In genomic region chr1:224851210-224851849, GRCh38 we compare ENCODE assay signal across 8 cellular contexts.
A peak's percentile ranks its signal among the peaks of the same experiment; 100 is the strongest.
DNase-seq lines count a peak whose midpoint lies in the region; ATAC-seq and TF ChIP-seq lines count a peak whose summit lies in the region.

No MANE protein-coding gene starts in this region.

- peaks cover 8% of the 10 kb centered on the region for H3K27me3 Mint-ChIP-seq in activated CD4-positive, alpha-beta memory T cell treated with anti-CD3 and anti-CD28 coated beads, Interleukin-2, amount 10 ng/mL, durations not matched to agents 7 days and 5 days
- H3K27me3 Mint-ChIP-seq in effector memory CD8-positive, alpha-beta T cell = peaks cover 5 to 43% of the 10 kb centered on the region in 2 donors
- peaks cover 10 to 12% of the 10 kb centered on the region in 2 donors for H3K27me3 Mint-ChIP-seq in stimulated activated naive B cell treated with anti-CD40 and anti-IgM and Interleukin-4, amounts not matched to agents 10 μg/mL and 1 μg/mL and 100 μg/mL, for 72 hours

- no peaks in the 10 kb centered on the region for H3K4me1 Mint-ChIP-seq in activated CD4-positive, alpha-beta memory T cell treated with anti-CD3 and anti-CD28 coated beads, Interleukin-2, amount 10 ng/mL, durations not matched to agents 7 days and 5 days
- peaks cover 0 to 1% of the 10 kb centered on the region in 2 donors for H3K4me1 Mint-ChIP-seq in effector memory CD8-positive, alpha-beta T cell (ENCODE audit: low read depth in 2 of 2)
- H3K4me1 Mint-ChIP-seq in stimulated activated naive B cell treated with anti-CD40 and anti-IgM and Interleukin-4, amounts not matched to agents 10 μg/mL and 1 μg/mL and 100 μg/mL, for 72 hours = no peaks in the 10 kb centered on the region

- no peaks in the 10 kb centered on the region for H3K9me3 Mint-ChIP-seq in activated CD4-positive, alpha-beta memory T cell treated with anti-CD3 and anti-CD28 coated beads, Interleukin-2, amount 10 ng/mL, durations not matched to agents 7 days and 5 days
- no peaks in the 10 kb centered on the region for H3K9me3 Mint-ChIP-seq in effector memory CD8-positive, alpha-beta T cell
- no peaks in the 10 kb centered on the region for H3K9me3 Mint-ChIP-seq in stimulated activated naive B cell treated with anti-CD40 and anti-IgM and Interleukin-4, amounts not matched to agents 10 μg/mL and 1 μg/mL and 100 μg/mL, for 72 hours

- H3K36me3 Mint-ChIP-seq in activated CD4-positive, alpha-beta memory T cell treated with anti-CD3 and anti-CD28 coated beads, Interleukin-2, amount 10 ng/mL, durations not matched to agents 7 days and 5 days (ENCODE audit: low read depth) = no peaks in the 10 kb centered on the region
- no peaks in the 10 kb centered on the region for H3K36me3 Mint-ChIP-seq in effector memory CD8-positive, alpha-beta T cell (ENCODE audit: insufficient read depth)
- no peaks in the 10 kb centered on the region for H3K36me3 Mint-ChIP-seq in stimulated activated naive B cell treated with anti-CD40 and anti-IgM and Interleukin-4, amounts not matched to agents 10 μg/mL and 1 μg/mL and 100 μg/mL, for 72 hours

- H3K27ac Mint-ChIP-seq in activated CD4-positive, alpha-beta memory T cell treated with anti-CD3 and anti-CD28 coated beads, Interleukin-2, amount 10 ng/mL, durations not matched to agents 7 days and 5 days = no peak overlapping the region
- no peak overlapping the region for H3K27ac Mint-ChIP-seq in effector memory CD8-positive, alpha-beta T cell
- no peak overlapping the region for H3K27ac Mint-ChIP-seq in stimulated activated naive B cell treated with anti-CD40 and anti-IgM and Interleukin-4, amounts not matched to agents 10 μg/mL and 1 μg/mL and 100 μg/mL, for 72 hours

- ATAC-seq in HG02884 (IDR thresholded peaks at IDR 0.05; ENCODE audit: unreplicated experiment) = peak; percentile 64
- no peak for ATAC-seq in effector memory CD8-positive, alpha-beta T cell (replicated peaks)
- ATAC-seq in stimulated activated naive B cell treated with anti-CD40 and anti-IgM and Interleukin-4, amounts not matched to agents 10 μg/mL and 1 μg/mL and 100 μg/mL, for 72 hours (replicated peaks) = peak; percentile 42 to 60

- POLR2A ChIA-PET in activated CD4-positive, alpha-beta memory T cell treated with anti-CD3 and anti-CD28 coated beads, Interleukin-2, amount 10 ng/mL, durations not matched to agents 7 days and 5 days (lab: Charles Lee) = interaction anchor here (1.0 kb wide), 1 partner anchor 338 kb away, joined by 3 read pairs; no protein-coding TSS in a partner anchor

- no peak overlapping the region for H3K4me3 Mint-ChIP-seq in activated CD4-positive, alpha-beta memory T cell treated with anti-CD3 and anti-CD28 coated beads, Interleukin-2, amount 10 ng/mL, durations not matched to agents 7 days and 5 days
- H3K4me3 Mint-ChIP-seq in effector memory CD8-positive, alpha-beta T cell = no peak overlapping the region
- H3K4me3 Mint-ChIP-seq in stimulated activated naive B cell treated with anti-CD40 and anti-IgM and Interleukin-4, amounts not matched to agents 10 μg/mL and 1 μg/mL and 100 μg/mL, for 72 hours = no peak overlapping the region

- peak; percentile 89 for TF ChIP-seq CTCF in GM12873 (IDR thresholded peaks at IDR 0.05; ENCODE audit: insufficient read depth, low read depth, low read length, missing control alignments)

- CTCF ChIA-PET in activated CD4-positive, alpha-beta memory T cell treated with anti-CD3 and anti-CD28 coated beads, Interleukin-2, amount 10 ng/mL, durations not matched to agents 7 days and 5 days (lab: Charles Lee) = interaction anchor here (0.6 to 7.9 kb wide), 24 partner anchors 10 to 394 kb away, joined by 3 to 112 read pairs (median 4); partner anchors contain the start of gene CNIH3

- DNase-seq in 8988T (peak; percentile 27), NCI-H226 (peak; percentile 27), midbrain (lab: John Stamatoyannopoulos, UW) (peak; percentile 48)
- DNase-seq in activated CD4-positive, alpha-beta memory T cell treated with anti-CD3 and anti-CD28 coated beads, Interleukin-2, amount 10 ng/mL, durations not matched to agents 7 days and 5 days = peak; percentile 63
- peak; percentile 21 to 37 (median 26) for DNase-seq in effector memory CD8-positive, alpha-beta T cell
- DNase-seq in stimulated activated naive B cell treated with anti-CD40 and anti-IgM and Interleukin-4, amounts not matched to agents 10 μg/mL and 1 μg/mL and 100 μg/mL, for 72 hours = peak; percentile 11

Comparison
In these comparisons a context has a peak if more than half of its experiments do, and no peak if none do; other contexts are left out.
1. DNase-seq: peak in every context shown above with its lines; median percentile 63 in activated CD4-positive, alpha-beta memory T cell treated with anti-CD3 and anti-CD28 coated beads, Interleukin-2, amount 10 ng/mL, durations not matched to agents 7 days and 5 days; 48 in midbrain; 27 in 8988T; 27 in NCI-H226; 26 in effector memory CD8-positive, alpha-beta T cell; 11 in stimulated activated naive B cell treated with anti-CD40 and anti-IgM and Interleukin-4, amounts not matched to agents 10 μg/mL and 1 μg/mL and 100 μg/mL, for 72 hours.